21 cellular contexts compared by ENCODE assay signal in genomic region chr1:204563780-204564179, GRCh38. TPM values are rescaled to one million over a fixed set of nuclear protein-coding genes. Genes with fewer than 3 reads are reported as not detected.
DNase-seq lines count a peak whose midpoint lies in the region; ATAC-seq and TF ChIP-seq lines count a peak whose summit lies in the region.
"Had no signal": no experiment of that assay in that cellular context is flagged by ENCODE, and none has a peak within 500 bp of the region (broad histone marks: within the 10 kb centered on the region; RNA-seq: fewer than 3 reads in every experiment).

No MANE protein-coding gene starts in this region.

- peak; percentile 18 to 58 for ATAC-seq in activated naive CD4-positive, alpha-beta T cell treated with anti-CD3 and anti-CD28 coated beads, Interleukin-2, amount 50 U/mL, for 72 hours
- peak; percentile 68 for ATAC-seq in stimulated activated effector memory CD8-positive, alpha-beta T cell treated with anti-CD3 and anti-CD28 coated beads, Interleukin-12 subunit alpha, Interleukin-12 subunit beta, amount 100 ng/mL, for 72 hours
- ATAC-seq in heart left ventricle (no peak), HG02840 (IDR thresholded peaks at IDR 0.05; ENCODE audit: low FRiP score, unreplicated experiment) (no peak)
- ATAC-seq: SK-N-SH treated with all-trans-retinoic acid at 6 μM for 48 hours had no signal

- no peak overlapping the region for H3K4me2 ChIP-seq in MM.1S (ENCODE audit: low read depth, low read length)
- H3K4me2 ChIP-seq: smooth muscle cell had no signal

- H2AFZ ChIP-seq in MM.1S (ENCODE audit: low read length), result no peak overlapping the region

- CTCF ChIA-PET in activated CD4-positive, alpha-beta T cell treated with anti-CD3 and anti-CD28 coated beads, Interleukin-2, amount 10 ng/mL, durations not matched to agents 7 days and 5 days (lab: Charles Lee), result interaction anchor here (0.9 kb wide), 1 partner anchor 244 kb away, joined by 5 read pairs; no protein-coding TSS in a partner anchor

- peak overlapping the region; percentile 84 for H3K27ac Mint-ChIP-seq in activated CD4-positive, alpha-beta T cell treated with anti-CD3 and anti-CD28 coated beads, Interleukin-2, amount 10 ng/mL, durations not matched to agents 7 days and 5 days
- peak overlapping the region; percentile 72 to 77 for H3K27ac Mint-ChIP-seq in activated naive CD4-positive, alpha-beta T cell treated with anti-CD3 and anti-CD28 coated beads, Interleukin-2, amount 50 U/mL, for 72 hours
- H3K27ac Mint-ChIP-seq in stimulated activated effector memory CD8-positive, alpha-beta T cell treated with anti-CD3 and anti-CD28 coated beads, Interleukin-12 subunit alpha, Interleukin-12 subunit beta, amount 100 ng/mL, for 72 hours, result no peak overlapping the region
- H3K27ac Mint-ChIP-seq: H9 had no signal

- POLR2A ChIA-PET in activated CD4-positive, alpha-beta T cell treated with anti-CD3 and anti-CD28 coated beads, Interleukin-2, amount 10 ng/mL, durations not matched to agents 7 days and 5 days (lab: Charles Lee), result no interaction called here

- H3K36me3 ChIP-seq in MM.1S (replicated peaks; ENCODE audit: insufficient read depth, low read length) (no peaks in the 10 kb centered on the region), prostate gland (no peaks in the 10 kb centered on the region), heart left ventricle (peaks cover 0 to 69% (median 20%) of the 10 kb centered on the region in 9 donors)
- H3K36me3 ChIP-seq: cardiac muscle cell had no signal

- H3K27ac ChIP-seq in MM.1S (ENCODE audit: low read length) (peak overlapping the region; percentile 86), prostate gland (no peak overlapping the region), heart left ventricle (no peak overlapping the region)
- H3K27ac ChIP-seq: cardiac muscle cell, epithelial cell of prostate, RWPE1 had no signal

- no peaks in the 10 kb centered on the region for H3K79me2 ChIP-seq in MM.1S (ENCODE audit: low read length)

- H3K27me3 Mint-ChIP-seq in activated CD4-positive, alpha-beta T cell treated with anti-CD3 and anti-CD28 coated beads, Interleukin-2, amount 10 ng/mL, durations not matched to agents 7 days and 5 days, result no peaks in the 10 kb centered on the region

- H3K9me3 Mint-ChIP-seq in activated CD4-positive, alpha-beta T cell treated with anti-CD3 and anti-CD28 coated beads, Interleukin-2, amount 10 ng/mL, durations not matched to agents 7 days and 5 days, result no peaks in the 10 kb centered on the region
- no peaks in the 10 kb centered on the region for H3K9me3 Mint-ChIP-seq in activated naive CD4-positive, alpha-beta T cell treated with anti-CD3 and anti-CD28 coated beads, Interleukin-2, amount 50 U/mL, for 72 hours
- no peaks in the 10 kb centered on the region for H3K9me3 Mint-ChIP-seq in stimulated activated effector memory CD8-positive, alpha-beta T cell treated with anti-CD3 and anti-CD28 coated beads, Interleukin-12 subunit alpha, Interleukin-12 subunit beta, amount 100 ng/mL, for 72 hours
- H3K9me3 Mint-ChIP-seq: H9 had no signal

- H3K9me3 ChIP-seq in MM.1S (replicated peaks; ENCODE audit: insufficient read depth, low read length) (no peaks in the 10 kb centered on the region), prostate gland (no peaks in the 10 kb centered on the region), heart left ventricle (no peaks in the 10 kb centered on the region)

- no peak overlapping the region for H3K4me3 Mint-ChIP-seq in activated CD4-positive, alpha-beta T cell treated with anti-CD3 and anti-CD28 coated beads, Interleukin-2, amount 10 ng/mL, durations not matched to agents 7 days and 5 days
- no peak overlapping the region for H3K4me3 Mint-ChIP-seq in stimulated activated effector memory CD8-positive, alpha-beta T cell treated with anti-CD3 and anti-CD28 coated beads, Interleukin-12 subunit alpha, Interleukin-12 subunit beta, amount 100 ng/mL, for 72 hours
- H3K4me3 Mint-ChIP-seq: H9 had no signal

- TF ChIP-seq CTCF in MM.1S (IDR thresholded peaks at IDR 0.05; ENCODE audit: low read length) (no peak), prostate gland (IDR thresholded peaks at IDR 0.05) (no peak), heart left ventricle (IDR thresholded peaks at IDR 0.05) (no peak)

- H3K27me3 ChIP-seq in MM.1S (replicated peaks; ENCODE audit: insufficient read depth, low read length), result no peaks in the 10 kb centered on the region
- H3K27me3 ChIP-seq in prostate gland (replicated peaks; ENCODE audit: insufficient read depth), result no peaks in the 10 kb centered on the region
- H3K27me3 ChIP-seq in heart left ventricle, result no peaks in the 10 kb centered on the region
- H3K27me3 ChIP-seq: cardiac muscle cell had no signal

- DNase-seq in activated CD4-positive, alpha-beta T cell treated with anti-CD3 and anti-CD28 coated beads, Interleukin-2, amount 10 ng/mL, durations not matched to agents 7 days and 5 days, result no peak
- no peak for DNase-seq in activated CD4-positive, alpha-beta T cell treated with anti-CD3 and anti-CD28 coated beads, Interleukin-2, amount 50 U/mL, for 1 hour
- DNase-seq in MM.1S, result peak; percentile 24
- DNase-seq in activated naive CD4-positive, alpha-beta T cell treated with anti-CD3 and anti-CD28 coated beads, Interleukin-2, amount 50 U/mL, for 72 hours (ENCODE audit: low spot score in 2 of 2), result no peak
- DNase-seq in stimulated activated effector memory CD8-positive, alpha-beta T cell treated with anti-CD3 and anti-CD28 coated beads, Interleukin-12 subunit alpha, Interleukin-12 subunit beta, amount 100 ng/mL, for 72 hours (ENCODE audit: low spot score in 2 of 2), result no peak
- DNase-seq in prostate gland (ENCODE audit: low spot score), result no peak
- DNase-seq in heart left ventricle, result no peak
- DNase-seq: activated CD4-positive, alpha-beta T cell treated with anti-CD3 and anti-CD28 coated beads for 4 hours; DMS 273 treated with DMSO at 0.1 percent for 48 hours; H9; NCI-H1105; NCI-H2081; NCI-H446 treated with DMSO at 0.1 percent for 48 hours; nucleus accumbens; stimulated activated CD4-positive, alpha-beta T cell treated with anti-CD3 and anti-CD28 coated beads, Interleukin-2, amount 100 ng/mL, for 48 hours had no signal

- no peaks in the 10 kb centered on the region for H4K20me1 ChIP-seq in MM.1S (ENCODE audit: insufficient read depth, low read length)

- intact Hi-C loops in prostate gland (cut with DNase I) (no loop called here), heart left ventricle (cut with DNase I) (loop anchor here in 7 of 10 donors (2.0 to 10.0 kb wide), 7 partner anchors 61 to 391 kb away; no protein-coding TSS in a partner anchor)

- TF ChIP-seq POLR2A in prostate gland (IDR thresholded peaks at IDR 0.05) (no peak), heart left ventricle (IDR thresholded peaks at IDR 0.05) (no peak)

- peaks cover 27% of the 10 kb centered on the region for H3F3A ChIP-seq in MM.1S (ENCODE audit: insufficient read depth, low read length)

- 76% methylated on average over 3 of the region's 3 CpGs for WGBS in prostate gland
- WGBS in heart left ventricle, 4 donors, result 51 to 64% (median 56%) methylated on average over 3 of the region's 3 CpGs

- no peaks in the 10 kb centered on the region for H3K9me2 ChIP-seq in MM.1S (replicated peaks; ENCODE audit: insufficient read depth, low read length)

- peaks cover 64% of the 10 kb centered on the region for H3K4me1 Mint-ChIP-seq in activated CD4-positive, alpha-beta T cell treated with anti-CD3 and anti-CD28 coated beads, Interleukin-2, amount 10 ng/mL, durations not matched to agents 7 days and 5 days
- peaks cover 35% of the 10 kb centered on the region for H3K4me1 Mint-ChIP-seq in stimulated activated effector memory CD8-positive, alpha-beta T cell treated with anti-CD3 and anti-CD28 coated beads, Interleukin-12 subunit alpha, Interleukin-12 subunit beta, amount 100 ng/mL, for 72 hours

- H3K36me3 Mint-ChIP-seq in activated CD4-positive, alpha-beta T cell treated with anti-CD3 and anti-CD28 coated beads, Interleukin-2, amount 10 ng/mL, durations not matched to agents 7 days and 5 days (ENCODE audit: low read depth), result peaks cover 45% of the 10 kb centered on the region
- peaks cover 0 to 10% of the 10 kb centered on the region in 2 donors for H3K36me3 Mint-ChIP-seq in activated naive CD4-positive, alpha-beta T cell treated with anti-CD3 and anti-CD28 coated beads, Interleukin-2, amount 50 U/mL, for 72 hours
- peaks cover 32% of the 10 kb centered on the region for H3K36me3 Mint-ChIP-seq in stimulated activated effector memory CD8-positive, alpha-beta T cell treated with anti-CD3 and anti-CD28 coated beads, Interleukin-12 subunit alpha, Interleukin-12 subunit beta, amount 100 ng/mL, for 72 hours

- no peak overlapping the region for H3K9ac ChIP-seq in MM.1S (ENCODE audit: low read length)

- H3K4me3 ChIP-seq in MM.1S (ENCODE audit: low read length) (no peak overlapping the region), prostate gland (no peak overlapping the region), heart left ventricle (no peak overlapping the region)
- H3K4me3 ChIP-seq: cardiac muscle cell, smooth muscle cell had no signal

- H3K4me1 ChIP-seq in MM.1S (ENCODE audit: low read length) (peaks cover 34% of the 10 kb centered on the region), prostate gland (replicated peaks) (no peaks in the 10 kb centered on the region), heart left ventricle (peaks cover 0 to 5% (median 0%) of the 10 kb centered on the region in 12 donors)

RNA-seq across cellular contexts. Expression of gene MDM4, which starts 47.6 kb away (rescaled TPM):
- 10 to 100 TPM; 95.0 to 98.1 TPM for total RNA-seq in activated CD4-positive, alpha-beta T cell treated with anti-CD3 and anti-CD28 coated beads, Interleukin-2, amount 10 ng/mL, durations not matched to agents 7 days and 5 days
- 10 to 100 TPM; 87.2 to 97.9 TPM for total RNA-seq in activated naive CD4-positive, alpha-beta T cell treated with anti-CD3 and anti-CD28 coated beads, Interleukin-2, amount 50 U/mL, for 72 hours
- total RNA-seq in prostate gland (10 to 100 TPM; 38.0 to 66.9 TPM), heart left ventricle (10 to 100 TPM in 8 of 9 donors, 1 to 10 TPM in 1; 8.9 to 48.7 (median 33.0) TPM)
- 10 to 100 TPM in 1 of 2 donors, 1 to 10 TPM in 1; 5.7 to 15.0 TPM for polyA plus RNA-seq in heart left ventricle

Comparison
In these comparisons a context has a peak if more than half of its experiments do, and no peak if none do; other contexts are left out.
1. ATAC-seq: peak in activated naive CD4-positive, alpha-beta T cell treated with anti-CD3 and anti-CD28 coated beads, Interleukin-2, amount 50 U/mL, for 72 hours (2 of 2) and stimulated activated effector memory CD8-positive, alpha-beta T cell treated with anti-CD3 and anti-CD28 coated beads, Interleukin-12 subunit alpha, Interleukin-12 subunit beta, amount 100 ng/mL, for 72 hours (single experiment); none in heart left ventricle (0 of 4) and HG02840 (single experiment).